In the genomic region with DNA sequence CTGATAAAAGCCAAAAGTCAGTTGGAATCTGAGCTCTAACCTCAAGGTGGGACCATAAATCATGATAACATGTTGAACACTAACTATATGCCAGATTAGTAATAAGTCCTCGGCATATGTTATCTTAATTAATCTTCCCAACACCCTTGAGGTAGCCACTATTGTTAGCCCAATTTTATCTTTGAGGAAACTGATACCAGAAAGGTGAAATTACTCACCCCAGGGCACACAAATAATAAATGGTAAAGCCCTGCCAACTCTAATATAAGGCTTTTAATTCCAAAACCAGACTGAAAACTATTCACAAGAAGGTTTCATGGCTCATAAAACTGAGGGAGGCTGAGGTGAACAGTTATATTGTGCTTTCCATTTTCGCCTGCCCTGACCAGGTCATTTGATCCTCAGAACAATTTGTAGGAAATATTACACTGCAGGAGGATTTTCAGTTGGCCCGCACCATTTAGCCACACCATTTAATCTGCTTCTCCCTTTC, we compare ENCODE assay signal across 26 cellular contexts. TPM values are rescaled to one million over a fixed set of nuclear protein-coding genes. Genes with fewer than 3 reads are reported as not detected.
"Had no signal": no experiment of that assay in that cellular context is flagged by ENCODE, and none has a peak within 500 bp of the region (broad histone marks: within the 10 kb centered on the region; RNA-seq: fewer than 3 reads in every experiment).

No MANE protein-coding gene starts in this region.

- DNase-seq: activated CD4-positive, alpha-beta memory T cell treated with anti-CD3 and anti-CD28 coated beads, Interleukin-2, amount 10 ng/mL, durations not matched to agents 7 days and 5 days; activated CD4-positive, alpha-beta T cell treated with anti-CD3 and anti-CD28 coated beads, Interleukin-2, amount 10 ng/mL, durations not matched to agents 7 days and 5 days; activated CD4-positive, CD25-positive, alpha-beta regulatory T cell; activated gamma-delta T cell; activated naive CD4-positive, alpha-beta T cell treated with anti-CD3 and anti-CD28 coated beads for 36 hours; activated T-cell treated with anti-CD3 and anti-CD28 coated beads for 4 hours; activated T-cell treated with anti-CD3 and anti-CD28 coated beads, Interleukin-2, amount 50 U/mL, for 48 hours; amygdala; Karpas-422; NCI-H1105 treated with DMSO at 0.1 percent for 48 hours; NCI-H1436 treated with DMSO at 0.1 percent for 48 hours; NCI-H187; NCI-H2081; NCI-H2227 treated with DMSO at 0.1 percent for 48 hours; NCI-H446 treated with DMSO at 0.1 percent for 48 hours; NCI-H526; NCI-H82; RPMI8226; T-cell; T-helper 2 cell; T1000 had no signal

- H3K4me3 ChIP-seq: SK-N-MC had no signal

- H3K27ac ChIP-seq: SK-N-MC, VCaP had no signal

- ATAC-seq: activated T-helper 17 cell treated with anti-CD3 and anti-CD28 coated beads, Interleukin-2, amount 50 U/mL, for 72 hours; Right ventricle myocardium inferior; T-cell had no signal

RNA-seq across cellular contexts. Expression of gene NUAK1, which starts 16.1 kb away (rescaled TPM):
- total RNA-seq: activated CD4-positive, alpha-beta memory T cell treated with anti-CD3 and anti-CD28 coated beads, Interleukin-2, amount 10 ng/mL, durations not matched to agents 7 days and 5 days; activated CD4-positive, alpha-beta T cell treated with anti-CD3 and anti-CD28 coated beads, Interleukin-2, amount 10 ng/mL, durations not matched to agents 7 days and 5 days; activated CD8-positive, alpha-beta memory T cell treated with anti-CD3 and anti-CD28 coated beads for 36 hours; activated naive CD4-positive, alpha-beta T cell treated with anti-CD3 and anti-CD28 coated beads for 36 hours; activated T-helper 17 cell treated with anti-CD3 and anti-CD28 coated beads, Interleukin-2, amount 50 U/mL, for 72 hours had no signal
